1 cellular context compared by ENCODE assay signal in the genomic region with DNA sequence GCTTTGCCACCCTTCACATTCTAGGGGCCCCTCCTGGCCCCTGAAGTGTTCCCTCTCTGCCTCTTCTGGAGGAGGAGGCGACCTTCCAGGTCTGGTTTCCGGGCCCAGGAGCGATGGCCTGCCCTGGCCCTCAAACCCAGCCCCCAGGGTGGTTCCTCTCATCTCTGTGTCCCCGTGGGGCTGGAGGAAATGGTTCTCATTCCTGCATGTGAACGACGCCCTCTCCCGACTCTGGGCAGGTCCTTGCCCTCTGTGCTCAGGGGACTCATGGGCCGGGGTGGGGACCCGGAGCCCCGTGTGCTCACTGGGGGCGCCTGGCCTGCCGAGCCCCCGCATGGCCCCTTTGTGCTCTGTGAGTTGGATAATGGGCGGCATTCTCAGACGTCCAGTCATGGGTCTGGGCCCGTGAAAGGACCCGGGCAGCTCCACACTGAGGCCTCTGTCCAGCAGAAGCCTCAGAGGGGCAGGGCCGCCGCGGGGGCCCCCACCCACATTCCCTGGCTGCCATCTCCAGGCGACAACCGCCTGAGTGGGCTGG.
TF ChIP-seq lines count a peak whose summit lies in the region.

No MANE protein-coding gene starts in this region.

TF ChIP-seq in HepG2, 621 proteins besides CTCF, POLR2A, EP300 and RAD21 (continued from another document and continues in another):
- TF ChIP-seq, protein P1, sequence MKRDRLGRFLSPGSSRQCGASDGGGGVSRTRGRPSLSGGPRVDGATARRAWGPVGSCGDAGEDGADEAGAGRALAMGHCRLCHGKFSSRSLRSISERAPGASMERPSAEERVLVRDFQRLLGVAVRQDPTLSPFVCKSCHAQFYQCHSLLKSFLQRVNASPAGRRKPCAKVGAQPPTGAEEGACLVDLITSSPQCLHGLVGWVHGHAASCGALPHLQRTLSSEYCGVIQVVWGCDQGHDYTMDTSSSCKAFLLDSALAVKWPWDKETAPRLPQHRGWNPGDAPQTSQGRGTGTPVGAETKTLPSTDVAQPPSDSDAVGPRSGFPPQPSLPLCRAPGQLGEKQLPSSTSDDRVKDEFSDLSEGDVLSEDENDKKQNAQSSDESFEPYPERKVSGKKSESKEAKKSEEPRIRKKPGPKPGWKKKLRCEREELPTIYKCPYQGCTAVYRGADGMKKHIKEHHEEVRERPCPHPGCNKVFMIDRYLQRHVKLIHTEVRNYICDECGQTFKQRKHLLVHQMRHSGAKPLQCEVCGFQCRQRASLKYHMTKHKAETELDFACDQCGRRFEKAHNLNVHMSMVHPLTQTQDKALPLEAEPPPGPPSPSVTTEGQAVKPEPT (CRISPR knock-in tag; IDR thresholded peaks at IDR 0.05; ENCODE audit: low read depth) = peak; percentile 22; the same call in 1 of the 2 replicates
- TF ChIP-seq FOXK1 (CRISPR knock-in tag; IDR thresholded peaks at IDR 0.05; ENCODE audit: borderline replicate concordance, low read depth) (no peak), NR2C2 (CRISPR knock-in tag; IDR thresholded peaks at IDR 0.05; ENCODE audit: borderline replicate concordance) (0 out of 2 replicates have a peak, but pooled peaks have one; percentile 8), THAP11 (CRISPR knock-in tag; IDR thresholded peaks at IDR 0.05) (0 out of 2 replicates have a peak, but pooled peaks have one; percentile 12), ERF (CRISPR knock-in tag; IDR thresholded peaks at IDR 0.05) (peak; percentile 58; the same call in 1 of the 2 replicates), HOXA5 (CRISPR knock-in tag; IDR thresholded peaks at IDR 0.05) (no peak; the same call in 1 of the 2 replicates), ZNF501 (CRISPR knock-in tag; IDR thresholded peaks at IDR 0.05) (0 out of 2 replicates have a peak, but pooled peaks have one; percentile 32), ZFP36L1 (CRISPR knock-in tag; IDR thresholded peaks at IDR 0.05) (no peak), ZBTB42 (CRISPR knock-in tag; IDR thresholded peaks at IDR 0.05) (0 out of 2 replicates have a peak, but pooled peaks have one; percentile 34), ZNF563 (CRISPR knock-in tag; IDR thresholded peaks at IDR 0.05) (no peak; the same call in 1 of the 2 replicates), ZNF570 (CRISPR knock-in tag; IDR thresholded peaks at IDR 0.05; ENCODE audit: borderline replicate concordance) (no peak), SRSF4 (IDR thresholded peaks at IDR 0.05; ENCODE audit: low read depth, low read length, poor library complexity, severe bottlenecking) (no peak), KDM4B (CRISPR knock-in tag; IDR thresholded peaks at IDR 0.05) (0 out of 2 replicates have a peak, but pooled peaks have one; percentile 20), NR2F6 (IDR thresholded peaks at IDR 0.05) (no peak), NR2F6 (CRISPR knock-in tag; IDR thresholded peaks at IDR 0.05) (peak; percentile 22; the same call in 1 of the 2 replicates), ZNF792 (CRISPR knock-in tag; IDR thresholded peaks at IDR 0.05) (0 out of 2 replicates have a peak, but pooled peaks have one; percentile 34), RXRB (CRISPR knock-in tag; IDR thresholded peaks at IDR 0.05; ENCODE audit: borderline replicate concordance) (peak; percentile 54; the same call in 1 of the 2 replicates), SETDB1 (CRISPR knock-in tag; IDR thresholded peaks at IDR 0.05; ENCODE audit: borderline replicate concordance) (0 out of 2 replicates have a peak, but pooled peaks have one; percentile 1)
- TF ChIP-seq, protein P2, sequence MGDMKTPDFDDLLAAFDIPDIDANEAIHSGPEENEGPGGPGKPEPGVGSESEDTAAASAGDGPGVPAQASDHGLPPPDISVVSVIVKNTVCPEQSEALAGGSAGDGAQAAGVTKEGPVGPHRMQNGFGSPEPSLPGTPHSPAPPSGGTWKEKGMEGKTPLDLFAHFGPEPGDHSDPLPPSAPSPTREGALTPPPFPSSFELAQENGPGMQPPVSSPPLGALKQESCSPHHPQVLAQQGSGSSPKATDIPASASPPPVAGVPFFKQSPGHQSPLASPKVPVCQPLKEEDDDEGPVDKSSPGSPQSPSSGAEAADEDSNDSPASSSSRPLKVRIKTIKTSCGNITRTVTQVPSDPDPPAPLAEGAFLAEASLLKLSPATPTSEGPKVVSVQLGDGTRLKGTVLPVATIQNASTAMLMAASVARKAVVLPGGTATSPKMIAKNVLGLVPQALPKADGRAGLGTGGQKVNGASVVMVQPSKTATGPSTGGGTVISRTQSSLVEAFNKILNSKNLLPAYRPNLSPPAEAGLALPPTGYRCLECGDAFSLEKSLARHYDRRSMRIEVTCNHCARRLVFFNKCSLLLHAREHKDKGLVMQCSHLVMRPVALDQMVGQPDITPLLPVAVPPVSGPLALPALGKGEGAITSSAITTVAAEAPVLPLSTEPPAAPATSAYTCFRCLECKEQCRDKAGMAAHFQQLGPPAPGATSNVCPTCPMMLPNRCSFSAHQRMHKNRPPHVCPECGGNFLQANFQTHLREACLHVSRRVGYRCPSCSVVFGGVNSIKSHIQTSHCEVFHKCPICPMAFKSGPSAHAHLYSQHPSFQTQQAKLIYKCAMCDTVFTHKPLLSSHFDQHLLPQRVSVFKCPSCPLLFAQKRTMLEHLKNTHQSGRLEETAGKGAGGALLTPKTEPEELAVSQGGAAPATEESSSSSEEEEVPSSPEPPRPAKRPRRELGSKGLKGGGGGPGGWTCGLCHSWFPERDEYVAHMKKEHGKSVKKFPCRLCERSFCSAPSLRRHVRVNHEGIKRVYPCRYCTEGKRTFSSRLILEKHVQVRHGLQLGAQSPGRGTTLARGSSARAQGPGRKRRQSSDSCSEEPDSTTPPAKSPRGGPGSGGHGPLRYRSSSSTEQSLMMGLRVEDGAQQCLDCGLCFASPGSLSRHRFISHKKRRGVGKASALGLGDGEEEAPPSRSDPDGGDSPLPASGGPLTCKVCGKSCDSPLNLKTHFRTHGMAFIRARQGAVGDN (CRISPR knock-in tag; IDR thresholded peaks at IDR 0.05) = peak; percentile 84
- TF ChIP-seq, protein P3, sequence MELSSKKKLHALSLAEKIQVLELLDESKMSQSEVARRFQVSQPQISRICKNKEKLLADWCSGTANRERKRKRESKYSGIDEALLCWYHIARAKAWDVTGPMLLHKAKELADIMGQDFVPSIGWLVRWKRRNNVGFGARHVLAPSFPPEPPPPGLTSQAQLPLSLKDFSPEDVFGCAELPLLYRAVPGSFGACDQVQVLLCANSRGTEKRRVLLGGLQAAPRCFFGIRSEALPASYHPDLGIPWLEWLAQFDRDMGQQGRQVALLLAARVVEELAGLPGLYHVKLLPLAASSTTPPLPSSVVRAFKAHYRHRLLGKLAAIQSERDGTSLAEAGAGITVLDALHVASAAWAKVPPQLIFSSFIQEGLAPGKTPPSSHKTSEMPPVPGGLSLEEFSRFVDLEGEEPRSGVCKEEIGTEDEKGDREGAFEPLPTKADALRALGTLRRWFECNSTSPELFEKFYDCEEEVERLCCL (CRISPR knock-in tag; IDR thresholded peaks at IDR 0.05; ENCODE audit: borderline replicate concordance) = no peak
- TF ChIP-seq, protein P4, sequence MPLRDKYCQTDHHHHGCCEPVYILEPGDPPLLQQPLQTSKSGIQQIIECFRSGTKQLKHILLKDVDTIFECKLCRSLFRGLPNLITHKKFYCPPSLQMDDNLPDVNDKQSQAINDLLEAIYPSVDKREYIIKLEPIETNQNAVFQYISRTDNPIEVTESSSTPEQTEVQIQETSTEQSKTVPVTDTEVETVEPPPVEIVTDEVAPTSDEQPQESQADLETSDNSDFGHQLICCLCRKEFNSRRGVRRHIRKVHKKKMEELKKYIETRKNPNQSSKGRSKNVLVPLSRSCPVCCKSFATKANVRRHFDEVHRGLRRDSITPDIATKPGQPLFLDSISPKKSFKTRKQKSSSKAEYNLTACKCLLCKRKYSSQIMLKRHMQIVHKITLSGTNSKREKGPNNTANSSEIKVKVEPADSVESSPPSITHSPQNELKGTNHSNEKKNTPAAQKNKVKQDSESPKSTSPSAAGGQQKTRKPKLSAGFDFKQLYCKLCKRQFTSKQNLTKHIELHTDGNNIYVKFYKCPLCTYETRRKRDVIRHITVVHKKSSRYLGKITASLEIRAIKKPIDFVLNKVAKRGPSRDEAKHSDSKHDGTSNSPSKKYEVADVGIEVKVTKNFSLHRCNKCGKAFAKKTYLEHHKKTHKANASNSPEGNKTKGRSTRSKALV (CRISPR knock-in tag; IDR thresholded peaks at IDR 0.05) = 0 out of 2 replicates have a peak, but pooled peaks have one; percentile 29
- TF ChIP-seq, protein P5, sequence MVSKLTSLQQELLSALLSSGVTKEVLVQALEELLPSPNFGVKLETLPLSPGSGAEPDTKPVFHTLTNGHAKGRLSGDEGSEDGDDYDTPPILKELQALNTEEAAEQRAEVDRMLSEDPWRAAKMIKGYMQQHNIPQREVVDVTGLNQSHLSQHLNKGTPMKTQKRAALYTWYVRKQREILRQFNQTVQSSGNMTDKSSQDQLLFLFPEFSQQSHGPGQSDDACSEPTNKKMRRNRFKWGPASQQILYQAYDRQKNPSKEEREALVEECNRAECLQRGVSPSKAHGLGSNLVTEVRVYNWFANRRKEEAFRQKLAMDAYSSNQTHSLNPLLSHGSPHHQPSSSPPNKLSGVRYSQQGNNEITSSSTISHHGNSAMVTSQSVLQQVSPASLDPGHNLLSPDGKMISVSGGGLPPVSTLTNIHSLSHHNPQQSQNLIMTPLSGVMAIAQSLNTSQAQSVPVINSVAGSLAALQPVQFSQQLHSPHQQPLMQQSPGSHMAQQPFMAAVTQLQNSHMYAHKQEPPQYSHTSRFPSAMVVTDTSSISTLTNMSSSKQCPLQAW (CRISPR knock-in tag; IDR thresholded peaks at IDR 0.05) = peak; percentile 61; the same call in 1 of the 2 replicates
- TF ChIP-seq, protein P6, sequence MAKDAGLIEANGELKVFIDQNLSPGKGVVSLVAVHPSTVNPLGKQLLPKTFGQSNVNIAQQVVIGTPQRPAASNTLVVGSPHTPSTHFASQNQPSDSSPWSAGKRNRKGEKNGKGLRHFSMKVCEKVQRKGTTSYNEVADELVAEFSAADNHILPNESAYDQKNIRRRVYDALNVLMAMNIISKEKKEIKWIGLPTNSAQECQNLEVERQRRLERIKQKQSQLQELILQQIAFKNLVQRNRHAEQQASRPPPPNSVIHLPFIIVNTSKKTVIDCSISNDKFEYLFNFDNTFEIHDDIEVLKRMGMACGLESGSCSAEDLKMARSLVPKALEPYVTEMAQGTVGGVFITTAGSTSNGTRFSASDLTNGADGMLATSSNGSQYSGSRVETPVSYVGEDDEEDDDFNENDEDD (CRISPR knock-in tag; IDR thresholded peaks at IDR 0.05; ENCODE audit: borderline replicate concordance) = no peak
- TF ChIP-seq, protein P7, sequence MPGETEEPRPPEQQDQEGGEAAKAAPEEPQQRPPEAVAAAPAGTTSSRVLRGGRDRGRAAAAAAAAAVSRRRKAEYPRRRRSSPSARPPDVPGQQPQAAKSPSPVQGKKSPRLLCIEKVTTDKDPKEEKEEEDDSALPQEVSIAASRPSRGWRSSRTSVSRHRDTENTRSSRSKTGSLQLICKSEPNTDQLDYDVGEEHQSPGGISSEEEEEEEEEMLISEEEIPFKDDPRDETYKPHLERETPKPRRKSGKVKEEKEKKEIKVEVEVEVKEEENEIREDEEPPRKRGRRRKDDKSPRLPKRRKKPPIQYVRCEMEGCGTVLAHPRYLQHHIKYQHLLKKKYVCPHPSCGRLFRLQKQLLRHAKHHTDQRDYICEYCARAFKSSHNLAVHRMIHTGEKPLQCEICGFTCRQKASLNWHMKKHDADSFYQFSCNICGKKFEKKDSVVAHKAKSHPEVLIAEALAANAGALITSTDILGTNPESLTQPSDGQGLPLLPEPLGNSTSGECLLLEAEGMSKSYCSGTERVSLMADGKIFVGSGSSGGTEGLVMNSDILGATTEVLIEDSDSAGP (CRISPR knock-in tag; IDR thresholded peaks at IDR 0.05; ENCODE audit: borderline replicate concordance) = 0 out of 2 replicates have a peak, but pooled peaks have one; percentile 17
- TF ChIP-seq, protein P8, sequence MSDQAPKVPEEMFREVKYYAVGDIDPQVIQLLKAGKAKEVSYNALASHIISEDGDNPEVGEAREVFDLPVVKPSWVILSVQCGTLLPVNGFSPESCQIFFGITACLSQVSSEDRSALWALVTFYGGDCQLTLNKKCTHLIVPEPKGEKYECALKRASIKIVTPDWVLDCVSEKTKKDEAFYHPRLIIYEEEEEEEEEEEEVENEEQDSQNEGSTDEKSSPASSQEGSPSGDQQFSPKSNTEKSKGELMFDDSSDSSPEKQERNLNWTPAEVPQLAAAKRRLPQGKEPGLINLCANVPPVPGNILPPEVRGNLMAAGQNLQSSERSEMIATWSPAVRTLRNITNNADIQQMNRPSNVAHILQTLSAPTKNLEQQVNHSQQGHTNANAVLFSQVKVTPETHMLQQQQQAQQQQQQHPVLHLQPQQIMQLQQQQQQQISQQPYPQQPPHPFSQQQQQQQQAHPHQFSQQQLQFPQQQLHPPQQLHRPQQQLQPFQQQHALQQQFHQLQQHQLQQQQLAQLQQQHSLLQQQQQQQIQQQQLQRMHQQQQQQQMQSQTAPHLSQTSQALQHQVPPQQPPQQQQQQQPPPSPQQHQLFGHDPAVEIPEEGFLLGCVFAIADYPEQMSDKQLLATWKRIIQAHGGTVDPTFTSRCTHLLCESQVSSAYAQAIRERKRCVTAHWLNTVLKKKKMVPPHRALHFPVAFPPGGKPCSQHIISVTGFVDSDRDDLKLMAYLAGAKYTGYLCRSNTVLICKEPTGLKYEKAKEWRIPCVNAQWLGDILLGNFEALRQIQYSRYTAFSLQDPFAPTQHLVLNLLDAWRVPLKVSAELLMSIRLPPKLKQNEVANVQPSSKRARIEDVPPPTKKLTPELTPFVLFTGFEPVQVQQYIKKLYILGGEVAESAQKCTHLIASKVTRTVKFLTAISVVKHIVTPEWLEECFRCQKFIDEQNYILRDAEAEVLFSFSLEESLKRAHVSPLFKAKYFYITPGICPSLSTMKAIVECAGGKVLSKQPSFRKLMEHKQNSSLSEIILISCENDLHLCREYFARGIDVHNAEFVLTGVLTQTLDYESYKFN (CRISPR knock-in tag; conservative IDR thresholded peaks at IDR 0.05) = peak; percentile 37
- TF ChIP-seq, protein P9, sequence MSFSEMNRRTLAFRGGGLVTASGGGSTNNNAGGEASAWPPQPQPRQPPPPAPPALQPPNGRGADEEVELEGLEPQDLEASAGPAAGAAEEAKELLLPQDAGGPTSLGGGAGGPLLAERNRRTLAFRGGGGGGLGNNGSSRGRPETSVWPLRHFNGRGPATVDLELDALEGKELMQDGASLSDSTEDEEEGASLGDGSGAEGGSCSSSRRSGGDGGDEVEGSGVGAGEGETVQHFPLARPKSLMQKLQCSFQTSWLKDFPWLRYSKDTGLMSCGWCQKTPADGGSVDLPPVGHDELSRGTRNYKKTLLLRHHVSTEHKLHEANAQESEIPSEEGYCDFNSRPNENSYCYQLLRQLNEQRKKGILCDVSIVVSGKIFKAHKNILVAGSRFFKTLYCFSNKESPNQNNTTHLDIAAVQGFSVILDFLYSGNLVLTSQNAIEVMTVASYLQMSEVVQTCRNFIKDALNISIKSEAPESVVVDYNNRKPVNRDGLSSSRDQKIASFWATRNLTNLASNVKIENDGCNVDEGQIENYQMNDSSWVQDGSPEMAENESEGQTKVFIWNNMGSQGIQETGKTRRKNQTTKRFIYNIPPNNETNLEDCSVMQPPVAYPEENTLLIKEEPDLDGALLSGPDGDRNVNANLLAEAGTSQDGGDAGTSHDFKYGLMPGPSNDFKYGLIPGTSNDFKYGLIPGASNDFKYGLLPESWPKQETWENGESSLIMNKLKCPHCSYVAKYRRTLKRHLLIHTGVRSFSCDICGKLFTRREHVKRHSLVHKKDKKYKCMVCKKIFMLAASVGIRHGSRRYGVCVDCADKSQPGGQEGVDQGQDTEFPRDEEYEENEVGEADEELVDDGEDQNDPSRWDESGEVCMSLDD (CRISPR knock-in tag; IDR thresholded peaks at IDR 0.05; ENCODE audit: borderline replicate concordance) = peak; percentile 57; the same call in 1 of the 2 replicates
- TF ChIP-seq, protein P10, sequence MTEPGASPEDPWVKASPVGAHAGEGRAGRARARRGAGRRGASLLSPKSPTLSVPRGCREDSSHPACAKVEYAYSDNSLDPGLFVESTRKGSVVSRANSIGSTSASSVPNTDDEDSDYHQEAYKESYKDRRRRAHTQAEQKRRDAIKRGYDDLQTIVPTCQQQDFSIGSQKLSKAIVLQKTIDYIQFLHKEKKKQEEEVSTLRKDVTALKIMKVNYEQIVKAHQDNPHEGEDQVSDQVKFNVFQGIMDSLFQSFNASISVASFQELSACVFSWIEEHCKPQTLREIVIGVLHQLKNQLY (CRISPR knock-in tag; IDR thresholded peaks at IDR 0.05) = 0 out of 2 replicates have a peak, but pooled peaks have one; percentile 24
